Comparison of ENCODE assay signal across 21 cellular contexts in genomic region chr2:28225472-28225915, GRCh38.
A peak's percentile ranks its signal among the peaks of the same experiment; 100 is the strongest.
DNase-seq lines count a peak whose midpoint lies in the region; ATAC-seq and TF ChIP-seq lines count a peak whose summit lies in the region.
"Had no signal": no experiment of that assay in that cellular context is flagged by ENCODE, and none has a peak within 500 bp of the region (broad histone marks: within the 10 kb centered on the region; RNA-seq: fewer than 3 reads in every experiment).

No MANE protein-coding gene starts in this region.

- H3F3A ChIP-seq in SK-N-SH (replicated peaks; ENCODE audit: insufficient read depth), result no peaks in the 10 kb centered on the region

- TF ChIP-seq RAD21 in SK-N-SH (IDR thresholded peaks at IDR 0.05; ENCODE audit: low read length), result no peak

- H3K27me3 ChIP-seq in SK-N-SH (ENCODE audit: insufficient read depth), result no peaks in the 10 kb centered on the region
- H3K27me3 ChIP-seq in sigmoid colon, result no peaks in the 10 kb centered on the region
- H3K27me3 ChIP-seq: cardiac muscle cell had no signal

- DNase-seq in SK-N-SH (no peak), fibroblast of villous mesenchyme (ENCODE audit: low read depth) (peak; percentile 17), sigmoid colon (no peak), NCI-H345 treated with DMSO at 0.1 percent for 48 hours (lab: John Stamatoyannopoulos, UW; ENCODE audit: unreplicated experiment) (no peak), NCI-H1694 (lab: John Stamatoyannopoulos, UW) (no peak), NCI-H1436 (lab: John Stamatoyannopoulos, UW) (no peak)
- DNase-seq in activated T-helper 1 cell treated with anti-CD3 and anti-CD28 coated beads, Interleukin-12 subunit alpha, Interleukin-12 subunit beta, Interleukin-2, Interleukin-4 antibody, amounts not matched to agents 30 ng/mL and 10 ng/mL and 1 ng/mL, durations not matched to agents 14 hours and 24 hours and 36 hours (ENCODE audit: low spot score), result no peak
- DNase-seq: activated CD4-positive, alpha-beta T cell treated with anti-CD3 and anti-CD28 coated beads, Interleukin-2, amount 50 U/mL, for 4 hours; effector memory CD4-positive, alpha-beta T cell; foreskin melanocyte; natural killer cell; NCI-H774; stimulated activated CD4-positive, alpha-beta T cell treated with anti-CD3 and anti-CD28 coated beads, Interleukin-1b, Interleukin-23, amount 100 ng/mL, for 48 hours; substantia nigra had no signal

- H3K4me3 Mint-ChIP-seq in activated T-helper 1 cell treated with anti-CD3 and anti-CD28 coated beads, Interleukin-12 subunit alpha, Interleukin-12 subunit beta, Interleukin-2, Interleukin-4 antibody, amounts not matched to agents 30 ng/mL and 10 ng/mL and 1 ng/mL, durations not matched to agents 14 hours and 24 hours and 36 hours, result no peak overlapping the region
- H3K4me3 Mint-ChIP-seq: activated naive CD4-positive, alpha-beta T cell treated with anti-CD3 and anti-CD28 coated beads, Interleukin-2, amount 50 U/mL, for 24 hours; natural killer cell had no signal

- H4K20me1 ChIP-seq in SK-N-SH (ENCODE audit: insufficient read depth), result no peaks in the 10 kb centered on the region

- ATAC-seq in SK-N-SH treated with all-trans-retinoic acid at 6 μM for 48 hours, result no peak
- ATAC-seq: HepG2, natural killer cell had no signal

- TF ChIP-seq CTCF in SK-N-SH (IDR thresholded peaks at IDR 0.05), result no peak
- TF ChIP-seq CTCF in fibroblast of villous mesenchyme (IDR thresholded peaks at IDR 0.05; ENCODE audit: insufficient read depth, low read depth, low read length), result no peak
- no peak for TF ChIP-seq CTCF in sigmoid colon (IDR thresholded peaks at IDR 0.05)

- H3K9me3 Mint-ChIP-seq in activated T-helper 1 cell treated with anti-CD3 and anti-CD28 coated beads, Interleukin-12 subunit alpha, Interleukin-12 subunit beta, Interleukin-2, Interleukin-4 antibody, amounts not matched to agents 30 ng/mL and 10 ng/mL and 1 ng/mL, durations not matched to agents 14 hours and 24 hours and 36 hours, result no peaks in the 10 kb centered on the region
- H3K9me3 Mint-ChIP-seq: activated naive CD4-positive, alpha-beta T cell treated with anti-CD3 and anti-CD28 coated beads, Interleukin-2, amount 50 U/mL, for 24 hours; natural killer cell had no signal

- no peak overlapping the region for H3K27ac Mint-ChIP-seq in activated T-helper 1 cell treated with anti-CD3 and anti-CD28 coated beads, Interleukin-12 subunit alpha, Interleukin-12 subunit beta, Interleukin-2, Interleukin-4 antibody, amounts not matched to agents 30 ng/mL and 10 ng/mL and 1 ng/mL, durations not matched to agents 14 hours and 24 hours and 36 hours
- H3K27ac Mint-ChIP-seq: activated naive CD4-positive, alpha-beta T cell treated with anti-CD3 and anti-CD28 coated beads, Interleukin-2, amount 50 U/mL, for 24 hours; natural killer cell had no signal

- no peak for TF ChIP-seq POLR2A in sigmoid colon (IDR thresholded peaks at IDR 0.05)

- H3K4me1 ChIP-seq in SK-N-SH (ENCODE audit: control insufficient read depth in 1 of 2, insufficient read depth in 2 of 2, low read depth in 1 of 2, low read length in 1 of 2), result peaks cover 7 to 19% of the 10 kb centered on the region in 2 experiments; a peak in 3 of 4 replicates
- peaks cover 0 to 17% (median 10%) of the 10 kb centered on the region in 4 donors for H3K4me1 ChIP-seq in sigmoid colon

- peaks cover 4% of the 10 kb centered on the region for H3K36me3 Mint-ChIP-seq in activated T-helper 1 cell treated with anti-CD3 and anti-CD28 coated beads, Interleukin-12 subunit alpha, Interleukin-12 subunit beta, Interleukin-2, Interleukin-4 antibody, amounts not matched to agents 30 ng/mL and 10 ng/mL and 1 ng/mL, durations not matched to agents 14 hours and 24 hours and 36 hours (ENCODE audit: low read depth)
- H3K36me3 Mint-ChIP-seq: natural killer cell had no signal

- no peaks in the 10 kb centered on the region for H3K9me2 ChIP-seq in SK-N-SH

- peak overlapping the region; percentile 39 for H3K4me2 ChIP-seq in SK-N-SH
- H3K4me2 ChIP-seq: PC-9 had no signal

- POLR2A ChIA-PET in SK-N-SH (lab: Yijun Ruan, JAX), result no interaction called here

- TF ChIP-seq EP300 in SK-N-SH (IDR thresholded peaks at IDR 0.05; ENCODE audit: borderline replicate concordance in 1 of 2, low read depth in 1 of 2, low read length in 1 of 2) (no peak), sigmoid colon (IDR thresholded peaks at IDR 0.05) (no peak)

- no peak overlapping the region for H3K9ac ChIP-seq in SK-N-SH

- H3K9me3 ChIP-seq in SK-N-SH, result no peaks in the 10 kb centered on the region
- H3K9me3 ChIP-seq in sigmoid colon, result no peaks in the 10 kb centered on the region

- WGBS in SK-N-SH (ENCODE audit: low lambda C conversion rate), result 77% methylated on average over 2 of the region's 2 CpGs
- whole genome bisulfite sequencing in sigmoid colon, 2 donors, result 13 to 31% methylated on average over 2 of the region's 2 CpGs

- H3K79me2 ChIP-seq in SK-N-SH (ENCODE audit: insufficient read depth), result no peaks in the 10 kb centered on the region

- H2AFZ ChIP-seq in SK-N-SH (ENCODE audit: low read depth), result no peak overlapping the region
- H2AFZ ChIP-seq: PC-9 had no signal

- H3K36me3 ChIP-seq in SK-N-SH (replicated peaks in 1 of 2; ENCODE audit: control insufficient read depth in 1 of 2, insufficient read depth in 2 of 2, low read length in 1 of 2) (no peaks in the 10 kb centered on the region), sigmoid colon (no peaks in the 10 kb centered on the region)
- H3K36me3 ChIP-seq: cardiac muscle cell had no signal

- no peaks in the 10 kb centered on the region for H3K27me3 Mint-ChIP-seq in activated T-helper 1 cell treated with anti-CD3 and anti-CD28 coated beads, Interleukin-12 subunit alpha, Interleukin-12 subunit beta, Interleukin-2, Interleukin-4 antibody, amounts not matched to agents 30 ng/mL and 10 ng/mL and 1 ng/mL, durations not matched to agents 14 hours and 24 hours and 36 hours (ENCODE audit: insufficient read depth)
- H3K27me3 Mint-ChIP-seq: activated naive CD4-positive, alpha-beta T cell treated with anti-CD3 and anti-CD28 coated beads, Interleukin-2, amount 50 U/mL, for 24 hours had no signal

- H3K27ac ChIP-seq in SK-N-SH (ENCODE audit: low read depth in 2 of 2, low read length in 1 of 2) (no peak overlapping the region), sigmoid colon (peak overlapping the region in 3 of 4 donors; percentile 2 to 63 (median 61))
- H3K27ac ChIP-seq: 22Rv1, C4-2B, cardiac muscle cell had no signal

- CTCF ChIA-PET in SK-N-SH (lab: Yijun Ruan, JAX), result interaction anchor here (1.2 to 1.8 kb wide), 4 partner anchors 13 to 522 kb away, joined by 3 to 9 read pairs (median 4); no protein-coding TSS in a partner anchor

- H3K4me1 Mint-ChIP-seq in activated T-helper 1 cell treated with anti-CD3 and anti-CD28 coated beads, Interleukin-12 subunit alpha, Interleukin-12 subunit beta, Interleukin-2, Interleukin-4 antibody, amounts not matched to agents 30 ng/mL and 10 ng/mL and 1 ng/mL, durations not matched to agents 14 hours and 24 hours and 36 hours (ENCODE audit: low read depth), result peaks cover 13% of the 10 kb centered on the region
- H3K4me1 Mint-ChIP-seq: activated naive CD4-positive, alpha-beta T cell treated with anti-CD3 and anti-CD28 coated beads, Interleukin-2, amount 50 U/mL, for 24 hours had no signal

- H3K4me3 ChIP-seq in SK-N-SH (ENCODE audit: low read depth in 2 of 2, low read length in 1 of 2) (no peak overlapping the region), fibroblast of villous mesenchyme (ENCODE audit: low read depth, low read length) (no peak overlapping the region), sigmoid colon (no peak overlapping the region)
- H3K4me3 ChIP-seq: cardiac muscle cell, PC-9 had no signal

- intact Hi-C loops in sigmoid colon (cut with DNase I), result no loop called here
- intact Hi-C loops in activated T-helper 1 cell treated with anti-CD3 and anti-CD28 coated beads, Interleukin-12 subunit alpha, Interleukin-12 subunit beta, Interleukin-2, Interleukin-4 antibody, amounts not matched to agents 30 ng/mL and 10 ng/mL and 1 ng/mL, durations not matched to agents 14 hours and 24 hours and 36 hours (cut with micrococcal nuclease), result no loop called here

TF ChIP-seq in SK-N-SH, 30 proteins besides CTCF, POLR2A, EP300 and RAD21 (continues in another document):
- TF ChIP-seq EZH2phosphoT487 (IDR thresholded peaks at IDR 0.05; ENCODE audit: borderline replicate concordance, low read depth), result no peak
- no peak for TF ChIP-seq FOSL2 (IDR thresholded peaks at IDR 0.05; ENCODE audit: borderline replicate concordance, low read depth)
- no peak for TF ChIP-seq MXI1 (IDR thresholded peaks at IDR 0.05; ENCODE audit: low read depth, low read length)

TF ChIP-seq in SK-N-SH treated with all-trans-retinoic acid at 6 μM for 48 hours, 23 proteins besides CTCF, POLR2A, EP300 and RAD21:
- TF ChIP-seq ESRRG (CRISPR knock-in tag; IDR thresholded peaks at IDR 0.05) (no peak), PATZ1 (CRISPR knock-in tag; IDR thresholded peaks at IDR 0.05; ENCODE audit: borderline replicate concordance) (no peak), GLIS3 (CRISPR knock-in tag; IDR thresholded peaks at IDR 0.05) (no peak), OSR1 (CRISPR knock-in tag; IDR thresholded peaks at IDR 0.05) (no peak), TOX (CRISPR knock-in tag; IDR thresholded peaks at IDR 0.05; ENCODE audit: borderline replicate concordance) (no peak)

Comparison
In these comparisons a context has a peak if more than half of its experiments do, and no peak if none do; other contexts are left out.
1. H3K27ac ChIP-seq: peak in sigmoid colon (3 of 4); none in SK-N-SH (0 of 2).